ENCODE assay signal across 19 cellular contexts in genomic region chr5:69075522-69076169, GRCh38. TPM values are rescaled to one million over a fixed set of nuclear protein-coding genes. Genes with fewer than 3 reads are reported as not detected.
DNase-seq lines count a peak whose midpoint lies in the region; ATAC-seq lines count a peak whose summit lies in the region.
"Had no signal": no experiment of that assay in that cellular context is flagged by ENCODE, and none has a peak within 500 bp of the region (broad histone marks: within the 10 kb centered on the region; RNA-seq: fewer than 3 reads in every experiment).

No MANE protein-coding gene starts in this region.

- DNase-seq in stimulated activated naive CD8-positive, alpha-beta T cell treated with anti-CD3 and anti-CD28 coated beads, Interleukin-15, amount 100 ng/mL, for 72 hours = no peak
- DNase-seq in stimulated activated naive CD8-positive, alpha-beta T cell treated with anti-CD3 and anti-CD28 coated beads, Interleukin-15, Interleukin-2, amounts not matched to agents 100 U/mL and 50 U/mL, for 24 hours = no peak
- no peak for DNase-seq in neuronal stem cell (ENCODE audit: low spot score)
- no peak for DNase-seq in stimulated activated naive CD4-positive, alpha-beta T cell (lab: John Stamatoyannopoulos, UW)
- DNase-seq in activated CD4-positive, alpha-beta T cell treated with anti-CD3 and anti-CD28 coated beads for 4 hours = no peak
- DNase-seq: KG1, MV-4-11, NCI-H1417, NCI-H187 treated with DMSO at 0.1 percent for 48 hours, NCI-H226, NCI-H524 treated with DMSO at 0.1 percent for 48 hours, PC-9, SJCRH30 had no signal

- H2AFZ ChIP-seq in neuronal stem cell (ENCODE audit: low read length) = peak overlapping the region; percentile 36
- H2AFZ ChIP-seq: PC-9 had no signal

- H3K27me3 ChIP-seq in neuronal stem cell (ENCODE audit: control insufficient read depth in 3 of 3, insufficient read depth in 3 of 3, low read depth in 1 of 3, low read length in 3 of 3) = no peaks in the 10 kb centered on the region
- H3K27me3 ChIP-seq: SJCRH30 had no signal

- no peak overlapping the region for H3K4me2 ChIP-seq in neuronal stem cell (ENCODE audit: insufficient read depth, low read length, poor library complexity, severe bottlenecking)
- H3K4me2 ChIP-seq: PC-9 had no signal

- no peaks in the 10 kb centered on the region for H3K4me1 Mint-ChIP-seq in stimulated activated naive CD8-positive, alpha-beta T cell treated with anti-CD3 and anti-CD28 coated beads, Interleukin-15, amount 100 ng/mL, for 72 hours
- H3K4me1 Mint-ChIP-seq: B cell had no signal

- no peak overlapping the region for H4K91ac ChIP-seq in neuronal stem cell (ENCODE audit: low read depth, low read length, poor library complexity)

- no peak overlapping the region for H3K27ac ChIP-seq in neuronal stem cell (replicated peaks; ENCODE audit: low read length)
- H3K27ac ChIP-seq: 22Rv1, PC-9, SJCRH30 had no signal

- H2BK120ac ChIP-seq in neuronal stem cell (ENCODE audit: low read depth, low read length) = no peak overlapping the region

- no peak overlapping the region for H2BK5ac ChIP-seq in neuronal stem cell (ENCODE audit: low read length)

- ATAC-seq in stimulated activated naive CD8-positive, alpha-beta T cell treated with anti-CD3 and anti-CD28 coated beads, Interleukin-15, amount 100 ng/mL, for 72 hours = peak; percentile 42
- ATAC-seq in stimulated activated naive CD8-positive, alpha-beta T cell treated with anti-CD3 and anti-CD28 coated beads, Interleukin-15, Interleukin-2, amounts not matched to agents 100 U/mL and 50 U/mL, for 24 hours = no peak
- peak; percentile 28 for ATAC-seq in esophagus mucosa
- no peak for ATAC-seq in HG02610 (IDR thresholded peaks at IDR 0.05; ENCODE audit: unreplicated experiment)
- no peak for ATAC-seq in GM18909 (IDR thresholded peaks at IDR 0.05; ENCODE audit: poor library complexity, unreplicated experiment)
- ATAC-seq: GM12878 had no signal

- no peak overlapping the region for H3K4me3 ChIP-seq in neuronal stem cell (ENCODE audit: low read length in 2 of 2)
- H3K4me3 ChIP-seq: GM12878, PC-9, SJCRH30 had no signal

- no peak overlapping the region for H3K18ac ChIP-seq in neuronal stem cell (ENCODE audit: low read length)

- H3K9me3 Mint-ChIP-seq in stimulated activated naive CD8-positive, alpha-beta T cell treated with anti-CD3 and anti-CD28 coated beads, Interleukin-15, amount 100 ng/mL, for 72 hours = no peaks in the 10 kb centered on the region

- no peak overlapping the region for H3K4me3 Mint-ChIP-seq in stimulated activated naive CD8-positive, alpha-beta T cell treated with anti-CD3 and anti-CD28 coated beads, Interleukin-15, amount 100 ng/mL, for 72 hours
- H3K4me3 Mint-ChIP-seq: B cell had no signal

- no peak overlapping the region for H2AK5ac ChIP-seq in neuronal stem cell (ENCODE audit: low read depth, low read length)

- H3K23ac ChIP-seq in neuronal stem cell (ENCODE audit: low read depth, low read length, poor library complexity) = peak overlapping the region; percentile 65

- H3K27ac Mint-ChIP-seq in stimulated activated naive CD8-positive, alpha-beta T cell treated with anti-CD3 and anti-CD28 coated beads, Interleukin-15, amount 100 ng/mL, for 72 hours = no peak overlapping the region
- H3K27ac Mint-ChIP-seq: B cell had no signal

- no peaks in the 10 kb centered on the region for H3K27me3 Mint-ChIP-seq in stimulated activated naive CD8-positive, alpha-beta T cell treated with anti-CD3 and anti-CD28 coated beads, Interleukin-15, amount 100 ng/mL, for 72 hours

- H3K9me3 ChIP-seq in neuronal stem cell (replicated peaks in 1 of 2; ENCODE audit: control insufficient read depth in 2 of 2, insufficient read depth in 1 of 2, low read depth in 1 of 2, low read length in 2 of 2) = no peaks in the 10 kb centered on the region
- H3K9me3 ChIP-seq: SJCRH30 had no signal

- no peaks in the 10 kb centered on the region for H3K36me3 ChIP-seq in neuronal stem cell (replicated peaks in 1 of 2; ENCODE audit: control insufficient read depth in 2 of 2, insufficient read depth in 2 of 2, low read length in 2 of 2)
- H3K36me3 ChIP-seq: SJCRH30 had no signal

- peak overlapping the region; percentile 58 for H2BK15ac ChIP-seq in neuronal stem cell (ENCODE audit: low read length)

- H3K14ac ChIP-seq in neuronal stem cell (ENCODE audit: low read length) = peak overlapping the region; percentile 71

- H3K9ac ChIP-seq in neuronal stem cell (ENCODE audit: low read depth, low read length, poor library complexity) = no peak overlapping the region

- no peak overlapping the region for H4K8ac ChIP-seq in neuronal stem cell (ENCODE audit: low read depth, low read length)

- no CpG with 5 or more reads among the region's 14 CpGs for WGBS in neuronal stem cell (ENCODE audit: extremely low coverage in 2 of 2, insufficient read length in 2 of 2, insufficient replicate concordance in 1 of 2), 2 donors

- no peak overlapping the region for H3K4ac ChIP-seq in neuronal stem cell (ENCODE audit: low read length)

- H3K79me1 ChIP-seq in neuronal stem cell (ENCODE audit: low read depth, low read length) = no peaks in the 10 kb centered on the region

- no peak overlapping the region for H2BK12ac ChIP-seq in neuronal stem cell (ENCODE audit: low read length)

- no peaks in the 10 kb centered on the region for H3K4me1 ChIP-seq in neuronal stem cell (ENCODE audit: control insufficient read depth in 2 of 2, insufficient read depth in 1 of 2, low read depth in 1 of 2, low read length in 2 of 2)
- H3K4me1 ChIP-seq: SJCRH30 had no signal

RNA-seq across cellular contexts. Expression of gene SLC30A5, which starts 18.2 kb away (rescaled TPM):
- total RNA-seq in esophagus mucosa = 26.9 TPM
- 27.2 TPM for polyA plus RNA-seq in neuronal stem cell (2013, experiment 1 of 2)
- polyA plus RNA-seq in neuronal stem cell (2013, experiment 2 of 2) = 28.0 TPM

Comparison
In these comparisons a context has a peak if more than half of its experiments do, and no peak if none do; other contexts are left out.
1. ATAC-seq: peak in stimulated activated naive CD8-positive, alpha-beta T cell treated with anti-CD3 and anti-CD28 coated beads, Interleukin-15, amount 100 ng/mL, for 72 hours (single experiment) and esophagus mucosa (single experiment); none in stimulated activated naive CD8-positive, alpha-beta T cell treated with anti-CD3 and anti-CD28 coated beads, Interleukin-15, Interleukin-2, amounts not matched to agents 100 U/mL and 50 U/mL, for 24 hours (single experiment), HG02610 (single experiment) and GM18909 (single experiment).